ENCODE assay signal across 1 cellular context in genomic region chr4:3340038-3340702, GRCh38.
TF ChIP-seq lines count a peak whose summit lies in the region.

No MANE protein-coding gene starts in this region.

TF ChIP-seq in WTC11, 78 proteins besides CTCF, POLR2A, EP300 and RAD21:
- TF ChIP-seq GTF2I (CRISPR knock-in tag; conservative IDR thresholded peaks at IDR 0.05) (no peak), TEAD1 (CRISPR knock-in tag; IDR thresholded peaks at IDR 0.05) (no peak), SMAD3 (CRISPR knock-in tag; IDR thresholded peaks at IDR 0.05; ENCODE audit: borderline replicate concordance) (no peak), ZNF671 (CRISPR knock-in tag; IDR thresholded peaks at IDR 0.05) (no peak), FOXP4 (CRISPR knock-in tag; IDR thresholded peaks at IDR 0.05) (no peak), NFE2L1 (CRISPR knock-in tag; IDR thresholded peaks at IDR 0.05) (no peak), TEAD4 (CRISPR knock-in tag; IDR thresholded peaks at IDR 0.05) (no peak), USF1 (CRISPR knock-in tag; IDR thresholded peaks at IDR 0.05) (no peak), ETV6 (CRISPR knock-in tag; IDR thresholded peaks at IDR 0.05) (no peak), NFATC4 (CRISPR knock-in tag; IDR thresholded peaks at IDR 0.05) (no peak)
- TF ChIP-seq, protein P1, sequence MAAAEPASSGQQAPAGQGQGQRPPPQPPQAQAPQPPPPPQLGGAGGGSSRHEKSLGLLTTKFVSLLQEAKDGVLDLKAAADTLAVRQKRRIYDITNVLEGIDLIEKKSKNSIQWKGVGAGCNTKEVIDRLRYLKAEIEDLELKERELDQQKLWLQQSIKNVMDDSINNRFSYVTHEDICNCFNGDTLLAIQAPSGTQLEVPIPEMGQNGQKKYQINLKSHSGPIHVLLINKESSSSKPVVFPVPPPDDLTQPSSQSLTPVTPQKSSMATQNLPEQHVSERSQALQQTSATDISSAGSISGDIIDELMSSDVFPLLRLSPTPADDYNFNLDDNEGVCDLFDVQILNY (CRISPR knock-in tag; IDR thresholded peaks at IDR 0.05), result no peak
- TF ChIP-seq, protein P2, sequence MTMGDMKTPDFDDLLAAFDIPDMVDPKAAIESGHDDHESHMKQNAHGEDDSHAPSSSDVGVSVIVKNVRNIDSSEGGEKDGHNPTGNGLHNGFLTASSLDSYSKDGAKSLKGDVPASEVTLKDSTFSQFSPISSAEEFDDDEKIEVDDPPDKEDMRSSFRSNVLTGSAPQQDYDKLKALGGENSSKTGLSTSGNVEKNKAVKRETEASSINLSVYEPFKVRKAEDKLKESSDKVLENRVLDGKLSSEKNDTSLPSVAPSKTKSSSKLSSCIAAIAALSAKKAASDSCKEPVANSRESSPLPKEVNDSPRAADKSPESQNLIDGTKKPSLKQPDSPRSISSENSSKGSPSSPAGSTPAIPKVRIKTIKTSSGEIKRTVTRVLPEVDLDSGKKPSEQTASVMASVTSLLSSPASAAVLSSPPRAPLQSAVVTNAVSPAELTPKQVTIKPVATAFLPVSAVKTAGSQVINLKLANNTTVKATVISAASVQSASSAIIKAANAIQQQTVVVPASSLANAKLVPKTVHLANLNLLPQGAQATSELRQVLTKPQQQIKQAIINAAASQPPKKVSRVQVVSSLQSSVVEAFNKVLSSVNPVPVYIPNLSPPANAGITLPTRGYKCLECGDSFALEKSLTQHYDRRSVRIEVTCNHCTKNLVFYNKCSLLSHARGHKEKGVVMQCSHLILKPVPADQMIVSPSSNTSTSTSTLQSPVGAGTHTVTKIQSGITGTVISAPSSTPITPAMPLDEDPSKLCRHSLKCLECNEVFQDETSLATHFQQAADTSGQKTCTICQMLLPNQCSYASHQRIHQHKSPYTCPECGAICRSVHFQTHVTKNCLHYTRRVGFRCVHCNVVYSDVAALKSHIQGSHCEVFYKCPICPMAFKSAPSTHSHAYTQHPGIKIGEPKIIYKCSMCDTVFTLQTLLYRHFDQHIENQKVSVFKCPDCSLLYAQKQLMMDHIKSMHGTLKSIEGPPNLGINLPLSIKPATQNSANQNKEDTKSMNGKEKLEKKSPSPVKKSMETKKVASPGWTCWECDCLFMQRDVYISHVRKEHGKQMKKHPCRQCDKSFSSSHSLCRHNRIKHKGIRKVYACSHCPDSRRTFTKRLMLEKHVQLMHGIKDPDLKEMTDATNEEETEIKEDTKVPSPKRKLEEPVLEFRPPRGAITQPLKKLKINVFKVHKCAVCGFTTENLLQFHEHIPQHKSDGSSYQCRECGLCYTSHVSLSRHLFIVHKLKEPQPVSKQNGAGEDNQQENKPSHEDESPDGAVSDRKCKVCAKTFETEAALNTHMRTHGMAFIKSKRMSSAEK (CRISPR knock-in tag; IDR thresholded peaks at IDR 0.05; ENCODE audit: borderline replicate concordance), result no peak
- TF ChIP-seq, protein P3, sequence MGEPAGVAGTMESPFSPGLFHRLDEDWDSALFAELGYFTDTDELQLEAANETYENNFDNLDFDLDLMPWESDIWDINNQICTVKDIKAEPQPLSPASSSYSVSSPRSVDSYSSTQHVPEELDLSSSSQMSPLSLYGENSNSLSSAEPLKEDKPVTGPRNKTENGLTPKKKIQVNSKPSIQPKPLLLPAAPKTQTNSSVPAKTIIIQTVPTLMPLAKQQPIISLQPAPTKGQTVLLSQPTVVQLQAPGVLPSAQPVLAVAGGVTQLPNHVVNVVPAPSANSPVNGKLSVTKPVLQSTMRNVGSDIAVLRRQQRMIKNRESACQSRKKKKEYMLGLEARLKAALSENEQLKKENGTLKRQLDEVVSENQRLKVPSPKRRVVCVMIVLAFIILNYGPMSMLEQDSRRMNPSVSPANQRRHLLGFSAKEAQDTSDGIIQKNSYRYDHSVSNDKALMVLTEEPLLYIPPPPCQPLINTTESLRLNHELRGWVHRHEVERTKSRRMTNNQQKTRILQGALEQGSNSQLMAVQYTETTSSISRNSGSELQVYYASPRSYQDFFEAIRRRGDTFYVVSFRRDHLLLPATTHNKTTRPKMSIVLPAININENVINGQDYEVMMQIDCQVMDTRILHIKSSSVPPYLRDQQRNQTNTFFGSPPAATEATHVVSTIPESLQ (CRISPR knock-in tag; IDR thresholded peaks at IDR 0.05), result no peak
